Comparison of ENCODE assay signal across 36 cellular contexts in genomic region chr16:57781349-57781740, GRCh38. TPM values are rescaled to one million over a fixed set of nuclear protein-coding genes. Genes with fewer than 3 reads are reported as not detected.
"Had no signal": no experiment of that assay in that cellular context is flagged by ENCODE, and none has a peak within 500 bp of the region (broad histone marks: within the 10 kb centered on the region; RNA-seq: fewer than 3 reads in every experiment).

No MANE protein-coding gene starts in this region.

- H3K9me3 Mint-ChIP-seq: activated CD4-positive, alpha-beta memory T cell treated with anti-CD3 and anti-CD28 coated beads, Interleukin-2, amount 10 ng/mL, durations not matched to agents 7 days and 5 days; activated CD4-positive, alpha-beta T cell treated with anti-CD3 and anti-CD28 coated beads, Interleukin-2, amount 10 ng/mL, durations not matched to agents 7 days and 5 days; activated naive CD4-positive, alpha-beta T cell treated with anti-CD3 and anti-CD28 coated beads, Interleukin-2, amount 50 U/mL, for 24 hours; activated naive CD8-positive, alpha-beta T cell treated with anti-CD3 and anti-CD28 coated beads, Interleukin-2, amount 50 U/mL, for 24 hours; activated T-cell treated with anti-CD3 and anti-CD28 coated beads, Interleukin-2, amount 50 U/mL, for 24 hours; effector memory CD8-positive, alpha-beta T cell; immature natural killer cell; naive thymus-derived CD4-positive, alpha-beta T cell; neural crest cell; stimulated activated memory B cell treated with anti-CD40 and anti-IgM and Interleukin-4, amounts not matched to agents 10 μg/mL and 1 μg/mL and 100 μg/mL, for 72 hours; stimulated activated naive CD8-positive, alpha-beta T cell treated with anti-CD3 and anti-CD28 coated beads, Interleukin-15, amount 100 ng/mL, for 72 hours; T-helper 1 cell treated with Interleukin-12 subunit alpha and Interleukin-12 subunit beta and Interleukin-4 antibody, amounts not matched to agents 30 μg/mL and 1 μg/mL, for 36 hours had no signal

- ATAC-seq: activated naive CD8-positive, alpha-beta T cell treated with anti-CD3 and anti-CD28 coated beads, Interleukin-2, amount 50 U/mL, for 24 hours; effector memory CD8-positive, alpha-beta T cell; esophagus mucosa; foreskin keratinocyte; heart left ventricle; left lung; naive thymus-derived CD4-positive, alpha-beta T cell; stimulated activated memory B cell treated with anti-CD40 and anti-IgM and Interleukin-4, amounts not matched to agents 10 μg/mL and 1 μg/mL and 100 μg/mL, for 72 hours; stimulated activated naive CD8-positive, alpha-beta T cell treated with anti-CD3 and anti-CD28 coated beads, Interleukin-15, amount 100 ng/mL, for 72 hours had no signal

- H3K27ac ChIP-seq: coronary artery, dorsolateral prefrontal cortex, foreskin keratinocyte, heart left ventricle, left lung, right atrium auricular region, upper lobe of left lung, vagina, WERI-Rb-1 had no signal

- H3K4me1 Mint-ChIP-seq: activated CD4-positive, alpha-beta memory T cell treated with anti-CD3 and anti-CD28 coated beads, Interleukin-2, amount 10 ng/mL, durations not matched to agents 7 days and 5 days; activated CD4-positive, alpha-beta T cell treated with anti-CD3 and anti-CD28 coated beads, Interleukin-2, amount 10 ng/mL, durations not matched to agents 7 days and 5 days; activated naive CD4-positive, alpha-beta T cell treated with anti-CD3 and anti-CD28 coated beads, Interleukin-2, amount 50 U/mL, for 24 hours; activated naive CD8-positive, alpha-beta T cell treated with anti-CD3 and anti-CD28 coated beads, Interleukin-2, amount 50 U/mL, for 24 hours; immature natural killer cell; mesothelial cell of epicardium; naive thymus-derived CD4-positive, alpha-beta T cell; neural crest cell; stimulated activated memory B cell treated with anti-CD40 and anti-IgM and Interleukin-4, amounts not matched to agents 10 μg/mL and 1 μg/mL and 100 μg/mL, for 72 hours had no signal

- H3K4me3 ChIP-seq: coronary artery, dorsolateral prefrontal cortex, heart left ventricle, left lung, right atrium auricular region, smooth muscle cell, upper lobe of left lung, vagina had no signal

- H3K4me3 Mint-ChIP-seq: activated CD4-positive, alpha-beta memory T cell treated with anti-CD3 and anti-CD28 coated beads, Interleukin-2, amount 10 ng/mL, durations not matched to agents 7 days and 5 days; activated CD4-positive, alpha-beta T cell treated with anti-CD3 and anti-CD28 coated beads, Interleukin-2, amount 10 ng/mL, durations not matched to agents 7 days and 5 days; activated naive CD4-positive, alpha-beta T cell treated with anti-CD3 and anti-CD28 coated beads, Interleukin-2, amount 50 U/mL, for 24 hours; activated naive CD8-positive, alpha-beta T cell treated with anti-CD3 and anti-CD28 coated beads, Interleukin-2, amount 50 U/mL, for 24 hours; activated T-cell treated with anti-CD3 and anti-CD28 coated beads, Interleukin-2, amount 50 U/mL, for 24 hours; effector memory CD8-positive, alpha-beta T cell; immature natural killer cell; mesothelial cell of epicardium; naive thymus-derived CD4-positive, alpha-beta T cell; neural crest cell; stimulated activated memory B cell treated with anti-CD40 and anti-IgM and Interleukin-4, amounts not matched to agents 10 μg/mL and 1 μg/mL and 100 μg/mL, for 72 hours; stimulated activated naive CD8-positive, alpha-beta T cell treated with anti-CD3 and anti-CD28 coated beads, Interleukin-15, amount 100 ng/mL, for 72 hours; T-helper 1 cell treated with Interleukin-12 subunit alpha and Interleukin-12 subunit beta and Interleukin-4 antibody, amounts not matched to agents 30 μg/mL and 1 μg/mL, for 36 hours had no signal

- H3K9me3 ChIP-seq: heart left ventricle, left lung, right atrium auricular region, upper lobe of left lung, vagina had no signal

- H3K36me3 ChIP-seq: vagina, WERI-Rb-1 had no signal

- H3K4me2 ChIP-seq: smooth muscle cell had no signal

- H3K27me3 Mint-ChIP-seq: activated CD4-positive, alpha-beta memory T cell treated with anti-CD3 and anti-CD28 coated beads, Interleukin-2, amount 10 ng/mL, durations not matched to agents 7 days and 5 days; activated CD4-positive, alpha-beta T cell treated with anti-CD3 and anti-CD28 coated beads, Interleukin-2, amount 10 ng/mL, durations not matched to agents 7 days and 5 days; activated naive CD4-positive, alpha-beta T cell treated with anti-CD3 and anti-CD28 coated beads, Interleukin-2, amount 50 U/mL, for 24 hours; activated naive CD8-positive, alpha-beta T cell treated with anti-CD3 and anti-CD28 coated beads, Interleukin-2, amount 50 U/mL, for 24 hours; activated T-cell treated with anti-CD3 and anti-CD28 coated beads, Interleukin-2, amount 50 U/mL, for 24 hours; effector memory CD8-positive, alpha-beta T cell; stimulated activated naive CD8-positive, alpha-beta T cell treated with anti-CD3 and anti-CD28 coated beads, Interleukin-15, amount 100 ng/mL, for 72 hours had no signal

- H3K27ac Mint-ChIP-seq: activated CD4-positive, alpha-beta memory T cell treated with anti-CD3 and anti-CD28 coated beads, Interleukin-2, amount 10 ng/mL, durations not matched to agents 7 days and 5 days; activated CD4-positive, alpha-beta T cell treated with anti-CD3 and anti-CD28 coated beads, Interleukin-2, amount 10 ng/mL, durations not matched to agents 7 days and 5 days; activated naive CD4-positive, alpha-beta T cell treated with anti-CD3 and anti-CD28 coated beads, Interleukin-2, amount 50 U/mL, for 24 hours; activated naive CD8-positive, alpha-beta T cell treated with anti-CD3 and anti-CD28 coated beads, Interleukin-2, amount 50 U/mL, for 24 hours; activated T-cell treated with anti-CD3 and anti-CD28 coated beads, Interleukin-2, amount 50 U/mL, for 24 hours; immature natural killer cell; mesothelial cell of epicardium; naive thymus-derived CD4-positive, alpha-beta T cell; stimulated activated memory B cell treated with anti-CD40 and anti-IgM and Interleukin-4, amounts not matched to agents 10 μg/mL and 1 μg/mL and 100 μg/mL, for 72 hours; T-helper 1 cell treated with Interleukin-12 subunit alpha and Interleukin-12 subunit beta and Interleukin-4 antibody, amounts not matched to agents 30 μg/mL and 1 μg/mL, for 36 hours had no signal

- DNase-seq: activated CD4-positive, alpha-beta memory T cell treated with anti-CD3 and anti-CD28 coated beads, Interleukin-2, amount 10 ng/mL, durations not matched to agents 7 days and 5 days; activated CD4-positive, alpha-beta T cell treated with anti-CD3 and anti-CD28 coated beads, Interleukin-2, amount 10 ng/mL, durations not matched to agents 7 days and 5 days; activated CD4-positive, CD25-positive, alpha-beta regulatory T cell treated with anti-CD3 and anti-CD28 coated beads, Interleukin-2, amount 50 U/mL, for 72 hours; activated CD8-positive, alpha-beta memory T cell treated with anti-CD3 and anti-CD28 coated beads, Interleukin-2, amount 50 U/mL, for 48 hours; activated gamma-delta T cell treated with Interleukin-2 at 50 U/mL for 16 hours; activated naive CD8-positive, alpha-beta T cell treated with anti-CD3 and anti-CD28 coated beads, Interleukin-2, amount 50 U/mL, for 24 hours; activated T-cell treated with anti-CD3 and anti-CD28 coated beads, Interleukin-2, amount 50 U/mL, for 24 hours; amygdala; cerebellar nuclear complex; dorsolateral prefrontal cortex; effector memory CD8-positive, alpha-beta T cell; foreskin keratinocyte; hypothalamus; immature natural killer cell; naive thymus-derived CD4-positive, alpha-beta T cell; nucleus accumbens; stimulated activated CD4-positive, alpha-beta T cell treated with anti-CD3 and anti-CD28 coated beads, Interleukin-1b, Interleukin-23, amount 100 ng/mL, for 48 hours; stimulated activated CD4-positive, alpha-beta T cell treated with anti-CD3 and anti-CD28 coated beads, Interleukin-4, amount 100 ng/mL, for 4 hours; stimulated activated CD8-positive, alpha-beta memory T cell treated with anti-CD3 and anti-CD28 coated beads, Interleukin-4, amount 100 ng/mL, for 48 hours; stimulated activated naive CD8-positive, alpha-beta T cell treated with anti-CD3 and anti-CD28 coated beads, Interleukin-15, amount 100 ng/mL, for 72 hours; substantia nigra; T-helper 9 cell; upper lobe of left lung; WERI-Rb-1 had no signal

- H3K4me1 ChIP-seq: foreskin keratinocyte, left lung had no signal

- H3K36me3 Mint-ChIP-seq: activated naive CD4-positive, alpha-beta T cell treated with anti-CD3 and anti-CD28 coated beads, Interleukin-2, amount 50 U/mL, for 24 hours; naive thymus-derived CD4-positive, alpha-beta T cell; stimulated activated memory B cell treated with anti-CD40 and anti-IgM and Interleukin-4, amounts not matched to agents 10 μg/mL and 1 μg/mL and 100 μg/mL, for 72 hours had no signal

- H3K27me3 ChIP-seq: dorsolateral prefrontal cortex, foreskin keratinocyte, heart left ventricle, left lung, right atrium auricular region, upper lobe of left lung, vagina had no signal

RNA-seq across cellular contexts. Expression of gene KIFC3, which starts 20.9 kb away (rescaled TPM):
- total RNA-seq: activated CD4-positive, alpha-beta memory T cell treated with anti-CD3 and anti-CD28 coated beads, Interleukin-2, amount 10 ng/mL, durations not matched to agents 7 days and 5 days; activated CD4-positive, alpha-beta T cell treated with anti-CD3 and anti-CD28 coated beads, Interleukin-2, amount 10 ng/mL, durations not matched to agents 7 days and 5 days had no signal
- polyA plus RNA-seq: naive thymus-derived CD4-positive, alpha-beta T cell had no signal
